10 cellular contexts compared by ENCODE assay signal in genomic region chr10:17214991-17215781, GRCh38. TPM values are rescaled to one million over a fixed set of nuclear protein-coding genes. Genes with fewer than 3 reads are reported as not detected.
DNase-seq lines count a peak whose midpoint lies in the region; ATAC-seq and TF ChIP-seq lines count a peak whose summit lies in the region.
"Had no signal": no experiment of that assay in that cellular context is flagged by ENCODE, and none has a peak within 500 bp of the region (broad histone marks: within the 10 kb centered on the region; RNA-seq: fewer than 3 reads in every experiment).

No MANE protein-coding gene starts in this region.

- no peaks in the 10 kb centered on the region for H3K36me3 ChIP-seq in left ventricle myocardium inferior

- no peaks in the 10 kb centered on the region for H3K27me3 ChIP-seq in left ventricle myocardium inferior (ENCODE audit: low read depth)

- TF ChIP-seq CTCF in left ventricle myocardium inferior (IDR thresholded peaks at IDR 0.05; ENCODE audit: borderline replicate concordance) = no peak

- intact Hi-C loops in left ventricle myocardium inferior (cut with micrococcal nuclease) (no loop called here), Right ventricle myocardium inferior (cut with DNase I) (no loop called here)

- ATAC-seq in Right ventricle myocardium inferior = no peak

- DNase-seq in left ventricle myocardium inferior (no peak), Right ventricle myocardium inferior (ENCODE audit: missing footprints) (no peak), iris pigment epithelial cell (ENCODE audit: low read depth) (peak; percentile 95), SHP77 (lab: John Stamatoyannopoulos, UW) (no peak), HuH-7 (ENCODE audit: low spot score) (no peak), NCI-H146 treated with DMSO at 0.1 percent for 48 hours (lab: John Stamatoyannopoulos, UW; ENCODE audit: unreplicated experiment) (no peak), ureter (ENCODE audit: low spot score) (no peak)
- DNase-seq: dorsolateral prefrontal cortex had no signal

- H3K4me3 ChIP-seq in left ventricle myocardium inferior = no peak overlapping the region
- H3K4me3 ChIP-seq: dorsolateral prefrontal cortex had no signal

- H3K9me3 ChIP-seq in left ventricle myocardium inferior (replicated peaks) = no peaks in the 10 kb centered on the region

- peaks cover 17% of the 10 kb centered on the region for H3K4me1 ChIP-seq in left ventricle myocardium inferior

- 54 to 79% (median 56%) methylated on average over 8 of the region's 8 CpGs for WGBS in adipose tissue, 3 donors

- peak overlapping the region; percentile 69 for H3K27ac ChIP-seq in left ventricle myocardium inferior (replicated peaks)
- H3K27ac ChIP-seq in adipose tissue (ENCODE audit: low read depth, low read length) = peak overlapping the region; percentile 83
- H3K27ac ChIP-seq: KMS-11 had no signal

RNA-seq across cellular contexts. Expression of gene VIM, which starts 12.9 kb away (rescaled TPM):
- total RNA-seq in left ventricle myocardium inferior (375 TPM), Right ventricle myocardium inferior (447 TPM), ureter (569 TPM)
- 1,000 to 10,000 TPM in 2 of 3 donors, 100 to 1,000 TPM in 1; 348 to 3,997 (median 2,261) TPM for polyA plus RNA-seq in adipose tissue

RNA-seq across cellular contexts. Expression of gene TRDMT1, which starts 13.7 kb away (rescaled TPM):
- total RNA-seq in left ventricle myocardium inferior (4.0 TPM), Right ventricle myocardium inferior (4.5 TPM), ureter (12.9 TPM)
- 1 to 10 TPM; 1.3 to 2.7 (median 1.6) TPM for polyA plus RNA-seq in adipose tissue
